Comparison of ENCODE assay signal across 6 cellular contexts in genomic region chr11:129577986-129578385, GRCh38.
"Had no signal": no experiment of that assay in that cellular context is flagged by ENCODE, and none has a peak within 500 bp of the region (broad histone marks: within the 10 kb centered on the region; RNA-seq: fewer than 3 reads in every experiment).

No MANE protein-coding gene starts in this region.

- H3K27ac ChIP-seq: HL-60 had no signal

- H3K27me3 Mint-ChIP-seq: IgD-negative memory B cell had no signal

- H3K4me3 Mint-ChIP-seq: GM23338, H9, IgD-negative memory B cell had no signal

- H3K4me3 ChIP-seq: GM23338 had no signal

- H3K4me1 Mint-ChIP-seq: GM23338, H9, IgD-negative memory B cell had no signal

- H3K27ac Mint-ChIP-seq: GM23338, H9, IgD-negative memory B cell had no signal

- ATAC-seq: GM23338, HepG2 had no signal

- DNase-seq: H9, HCEC 1CT had no signal
